ENCODE assay signal across 16 cellular contexts in genomic region chr20:33702861-33703260, GRCh38. TPM values are rescaled to one million over a fixed set of nuclear protein-coding genes. Genes with fewer than 3 reads are reported as not detected.
A peak's percentile ranks its signal among the peaks of the same experiment; 100 is the strongest.
DNase-seq lines count a peak whose midpoint lies in the region; ATAC-seq and TF ChIP-seq lines count a peak whose summit lies in the region.
"Had no signal": no experiment of that assay in that cellular context is flagged by ENCODE, and none has a peak within 500 bp of the region (broad histone marks: within the 10 kb centered on the region; RNA-seq: fewer than 3 reads in every experiment).

No MANE protein-coding gene starts in this region.

- peaks cover 10% of the 10 kb centered on the region for H3K36me3 Mint-ChIP-seq in T-cell

- H3K4me2 ChIP-seq in BLaER1 = peak overlapping the region; percentile 55

- H3K9ac ChIP-seq in BLaER1 = no peak overlapping the region

- 39% methylated on average over 3 of the region's 5 CpGs for WGBS in right lobe of liver (ENCODE audit: insufficient coverage, low coverage, low lambda C conversion rate, missing lambda C conversion rate)

- DNase-seq in NCI-H2029 treated with DMSO at 0.1 percent for 48 hours (lab: John Stamatoyannopoulos, UW) = peak; percentile 34
- peak in 45 of 58 donors; percentile 6 to 84 (median 39) for DNase-seq in anterior cingulate cortex (lab: John Stamatoyannopoulos, UW)
- DNase-seq in right lobe of liver = peak; percentile 63 to 81 (median 76)
- no peak for DNase-seq in T-cell
- no peak for DNase-seq in pons (ENCODE audit: low spot score)
- no peak for DNase-seq in NCI-H2107 (lab: John Stamatoyannopoulos, UW)
- DNase-seq: activated CD8-positive, alpha-beta memory T cell treated with anti-CD3 and anti-CD28 coated beads for 24 hours; activated naive CD4-positive, alpha-beta T cell; effector CD4-positive, alpha-beta T cell; GOT3; NCI-H526; SHP77 treated with DMSO at 0.1 percent for 48 hours had no signal

- CTCF ChIA-PET in T-cell (lab: Charles Lee) = no interaction called here

- peaks cover 32% of the 10 kb centered on the region for H3K9me3 ChIP-seq in BLaER1
- H3K9me3 ChIP-seq in right lobe of liver = no peaks in the 10 kb centered on the region
- H3K9me3 ChIP-seq: neutrophil had no signal

- TF ChIP-seq CTCF in right lobe of liver (IDR thresholded peaks at IDR 0.05) = no peak

- POLR2A ChIA-PET in T-cell (lab: Charles Lee) = no interaction called here

- no peaks in the 10 kb centered on the region for H4K20me1 ChIP-seq in BLaER1

- no peak overlapping the region for H3K4me3 Mint-ChIP-seq in T-cell

- H3K27me3 Mint-ChIP-seq in T-cell = no peaks in the 10 kb centered on the region

- no peaks in the 10 kb centered on the region for H3K9me3 Mint-ChIP-seq in T-cell

- ATAC-seq in right lobe of liver (peak; percentile 86 to 95 (median 90)), GM19324 (IDR thresholded peaks at IDR 0.05; ENCODE audit: low FRiP score, unreplicated experiment) (no peak), T-cell (replicated peaks in 1 of 4) (no peak)

- H3K4me1 Mint-ChIP-seq in T-cell = no peaks in the 10 kb centered on the region

- H3K27ac Mint-ChIP-seq in T-cell = no peak overlapping the region

- H3K27me3 ChIP-seq in BLaER1 (no peaks in the 10 kb centered on the region), right lobe of liver (no peaks in the 10 kb centered on the region)
- H3K27me3 ChIP-seq: neutrophil had no signal

- no peaks in the 10 kb centered on the region for H3K36me3 ChIP-seq in BLaER1
- peaks cover 0 to 12% (median 5%) of the 10 kb centered on the region in 4 donors for H3K36me3 ChIP-seq in right lobe of liver

- intact Hi-C loops in right lobe of liver (cut with DNase I) = no loop called here

- H3K4me1 ChIP-seq in BLaER1 (peaks cover 15% of the 10 kb centered on the region), right lobe of liver (peaks cover 0 to 14% (median 3%) of the 10 kb centered on the region in 4 donors)

- H3K4me3 ChIP-seq in BLaER1 (no peak overlapping the region), right lobe of liver (no peak overlapping the region)
- H3K4me3 ChIP-seq: skin epidermis had no signal

- 0 out of 2 replicates have a peak overlapping the region, but pooled peaks have one; percentile 46 for H3K27ac ChIP-seq in BLaER1
- no peak overlapping the region for H3K27ac ChIP-seq in right lobe of liver
- H3K27ac ChIP-seq: neutrophil, skin epidermis had no signal

- no peak for TF ChIP-seq POLR2A in right lobe of liver (IDR thresholded peaks at IDR 0.05)

RNA-seq across cellular contexts. Expression of gene E2F1, which starts 16.7 kb away (rescaled TPM):
- 1 to 10 TPM in 2 of 6 experiments, under 1 TPM in 4; 0.24 to 8.8 (median 0.77) TPM for total RNA-seq in right lobe of liver
- 1 to 10 TPM; 1.8 to 7.4 (median 4.6) TPM for total RNA-seq in T-cell

RNA-seq across cellular contexts. Expression of gene PXMP4, which starts 17.2 kb away (rescaled TPM):
- total RNA-seq in right lobe of liver (10 to 100 TPM in 4 of 6 experiments, 1 to 10 TPM in 2; 5.5 to 17.8 (median 12.9) TPM), T-cell (10 to 100 TPM in 3 of 5 donors, 1 to 10 TPM in 2; 6.1 to 15.4 (median 13.9) TPM)

RNA-seq across cellular contexts. Expression of gene NECAB3, which starts 28.6 kb away (rescaled TPM):
- total RNA-seq in right lobe of liver = 10 to 100 TPM; 13.2 to 21.9 (median 19.2) TPM
- 10 to 100 TPM in 3 of 5 donors, 1 to 10 TPM in 2; 8.5 to 33.9 (median 28.9) TPM for total RNA-seq in T-cell

RNA-seq across cellular contexts. Expression of gene ZNF341, which starts 28.9 kb away (rescaled TPM):
- total RNA-seq in right lobe of liver (1 to 10 TPM in 5 of 6 experiments, under 1 TPM in 1; 0.99 to 2.0 (median 1.6) TPM), T-cell (1 to 10 TPM; 4.0 to 6.1 (median 5.6) TPM)

RNA-seq across cellular contexts. Expression of gene ACTL10, which starts 36.1 kb away (rescaled TPM):
- total RNA-seq in right lobe of liver = 1 to 10 TPM in 1 of 6 experiments, under 1 TPM in 4, not detected in 1; 0.20 to 1.1 (median 0.56) TPM
- total RNA-seq in T-cell = 1 to 10 TPM; 1.1 to 7.9 (median 6.1) TPM

Comparison
In these comparisons a context has a peak if more than half of its experiments do, and no peak if none do; other contexts are left out.
1. DNase-seq: peak in NCI-H2029 treated with DMSO at 0.1 percent for 48 hours (single experiment), anterior cingulate cortex (45 of 58) and right lobe of liver (3 of 3); none in T-cell (0 of 34), pons (single experiment) and NCI-H2107 (single experiment).
2. ATAC-seq: peak in right lobe of liver (4 of 4); none in GM19324 (single experiment) and T-cell (0 of 4).